In the genomic region with DNA sequence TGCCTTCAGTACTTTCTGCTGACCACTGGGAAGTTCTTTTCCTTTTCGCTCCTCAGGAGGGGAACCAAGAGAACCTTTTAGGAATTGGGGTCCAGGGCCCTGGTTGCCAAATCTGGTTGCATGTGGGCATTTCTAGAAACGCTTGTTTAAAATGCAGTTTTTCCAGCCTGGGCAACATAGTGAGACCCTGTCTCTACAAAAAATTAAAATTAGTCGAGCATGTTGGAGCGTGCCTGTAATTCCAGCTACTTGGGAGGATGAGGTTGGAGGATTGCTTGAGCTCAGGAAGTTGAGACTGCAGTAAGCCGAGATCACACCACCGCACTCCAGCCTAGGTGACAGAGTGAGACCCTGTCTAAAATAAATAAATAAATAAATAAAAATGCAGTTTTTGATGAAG, we compare ENCODE assay signal across 1 cellular context.
TF ChIP-seq lines count a peak whose summit lies in the region.

No MANE protein-coding gene starts in this region.

TF ChIP-seq in SK-N-SH, 30 proteins besides CTCF, POLR2A, EP300 and RAD21 (continued from another document):
- no peak for TF ChIP-seq EZH2phosphoT487 (IDR thresholded peaks at IDR 0.05; ENCODE audit: borderline replicate concordance, low read depth)
- TF ChIP-seq TEAD4 (IDR thresholded peaks at IDR 0.05; ENCODE audit: borderline replicate concordance, insufficient read depth): no peak
- no peak for TF ChIP-seq YY1 (IDR thresholded peaks at IDR 0.05; ENCODE audit: low read depth)
- TF ChIP-seq MEF2A (IDR thresholded peaks at IDR 0.05; ENCODE audit: borderline replicate concordance, low read depth): no peak
- TF ChIP-seq RXRA (IDR thresholded peaks at IDR 0.05; ENCODE audit: borderline replicate concordance, low read depth): no peak
